In genomic region chr3:128095222-128095703, GRCh38 we compare ENCODE assay signal across 8 cellular contexts. TPM values are rescaled to one million over a fixed set of nuclear protein-coding genes. Genes with fewer than 3 reads are reported as not detected.
A peak's percentile ranks its signal among the peaks of the same experiment; 100 is the strongest.
DNase-seq lines count a peak whose midpoint lies in the region; ATAC-seq and TF ChIP-seq lines count a peak whose summit lies in the region.

No MANE protein-coding gene starts in this region.

- no peaks in the 10 kb centered on the region for H3K27me3 Mint-ChIP-seq in activated CD4-positive, alpha-beta memory T cell treated with anti-CD3 and anti-CD28 coated beads, Interleukin-2, amount 10 ng/mL, durations not matched to agents 7 days and 5 days

- H3K14ac ChIP-seq in mesenchymal stem cell (ENCODE audit: low read length in 2 of 2) = no peak overlapping the region

- DNase-seq in NCI-H526 (lab: John Stamatoyannopoulos, UW) = peak; percentile 54 to 91
- DNase-seq in activated CD4-positive, alpha-beta memory T cell treated with anti-CD3 and anti-CD28 coated beads, Interleukin-2, amount 10 ng/mL, durations not matched to agents 7 days and 5 days = peak; percentile 86
- DNase-seq in effector memory CD4-positive, alpha-beta T cell = peak; percentile 52 to 67 (median 57)
- peak; percentile 80 for DNase-seq in mesenchymal stem cell
- DNase-seq in stimulated activated CD8-positive, alpha-beta memory T cell treated with anti-CD3 and anti-CD28 coated beads, Interleukin-2, amount 100 ng/mL, for 48 hours (ENCODE audit: low read depth in 2 of 2) = peak; percentile 59 to 65

- H3K27ac Mint-ChIP-seq in activated CD4-positive, alpha-beta memory T cell treated with anti-CD3 and anti-CD28 coated beads, Interleukin-2, amount 10 ng/mL, durations not matched to agents 7 days and 5 days = peak overlapping the region; percentile 64

- no peak overlapping the region for H2BK120ac ChIP-seq in mesenchymal stem cell (ENCODE audit: low read depth, low read length)

- no peak overlapping the region for H2AFZ ChIP-seq in ACC112 (ENCODE audit: low read length, unreplicated experiment)
- no peak overlapping the region for H2AFZ ChIP-seq in mesenchymal stem cell (ENCODE audit: low read depth, low read length)

- H2BK5ac ChIP-seq in mesenchymal stem cell (ENCODE audit: low read depth, low read length, poor library complexity, severe bottlenecking) = no peak overlapping the region

- WGBS in mesenchymal stem cell = 73% methylated on average over 6 of the region's 6 CpGs

- no peak overlapping the region for H3K18ac ChIP-seq in mesenchymal stem cell (ENCODE audit: low read depth in 1 of 2, low read length in 2 of 2)

- H3K4me1 ChIP-seq in ACC112 (ENCODE audit: control insufficient read depth, insufficient read depth, low read length, unreplicated experiment) = peaks cover 23% of the 10 kb centered on the region
- no peaks in the 10 kb centered on the region for H3K4me1 ChIP-seq in effector memory CD4-positive, alpha-beta T cell (ENCODE audit: control insufficient read depth, insufficient read depth, low read length, poor library complexity, severe bottlenecking)
- H3K4me1 ChIP-seq in mesenchymal stem cell (ENCODE audit: control insufficient read depth, insufficient read depth, low read depth, low read length) = peaks cover 30% of the 10 kb centered on the region

- POLR2A ChIA-PET in activated CD4-positive, alpha-beta memory T cell treated with anti-CD3 and anti-CD28 coated beads, Interleukin-2, amount 10 ng/mL, durations not matched to agents 7 days and 5 days (lab: Charles Lee) = interaction anchor here (1.9 to 2.5 kb wide), 2 partner anchors 38 to 58 kb away, joined by 5 to 13 read pairs; no protein-coding TSS in a partner anchor

- H3K79me2 ChIP-seq in ACC112 (ENCODE audit: control insufficient read depth, insufficient read depth, low read length, unreplicated experiment) = peaks cover 14% of the 10 kb centered on the region

- H3K23ac ChIP-seq in mesenchymal stem cell (ENCODE audit: low read length in 2 of 2) = no peak overlapping the region

- H3K4me3 Mint-ChIP-seq in activated CD4-positive, alpha-beta memory T cell treated with anti-CD3 and anti-CD28 coated beads, Interleukin-2, amount 10 ng/mL, durations not matched to agents 7 days and 5 days = no peak overlapping the region

- H3K27me3 ChIP-seq in ACC112 (ENCODE audit: insufficient read depth, low read length) = no peaks in the 10 kb centered on the region
- no peaks in the 10 kb centered on the region for H3K27me3 ChIP-seq in effector memory CD4-positive, alpha-beta T cell (replicated peaks; ENCODE audit: control insufficient read depth, insufficient read depth, low read length, poor library complexity, severe bottlenecking)
- H3K27me3 ChIP-seq in mesenchymal stem cell (ENCODE audit: control insufficient read depth in 1 of 2, insufficient read depth in 1 of 2, low read length in 2 of 2) = no peaks in the 10 kb centered on the region

- peaks cover 44% of the 10 kb centered on the region for H3K36me3 Mint-ChIP-seq in activated CD4-positive, alpha-beta memory T cell treated with anti-CD3 and anti-CD28 coated beads, Interleukin-2, amount 10 ng/mL, durations not matched to agents 7 days and 5 days (ENCODE audit: low read depth)

- H3K4me3 ChIP-seq in ACC112 (ENCODE audit: low read depth, low read length) = no peak overlapping the region
- H3K4me3 ChIP-seq in effector memory CD4-positive, alpha-beta T cell (ENCODE audit: insufficient read depth, low read depth, low read length, poor library complexity, severe bottlenecking) = no peak overlapping the region
- H3K4me3 ChIP-seq in mesenchymal stem cell (ENCODE audit: insufficient read depth in 1 of 2, low read depth in 1 of 2, low read length in 2 of 2) = no peak overlapping the region

- no peak overlapping the region for H2BK12ac ChIP-seq in mesenchymal stem cell (ENCODE audit: low read length in 2 of 2)

- H4K8ac ChIP-seq in mesenchymal stem cell (ENCODE audit: low read length) = no peak overlapping the region

- no peak overlapping the region for H3K4ac ChIP-seq in mesenchymal stem cell (ENCODE audit: low read depth in 1 of 2, low read length in 2 of 2)

- no peak overlapping the region for H2BK15ac ChIP-seq in mesenchymal stem cell (ENCODE audit: low read depth, poor library complexity, severe bottlenecking)

- H3K4me1 Mint-ChIP-seq in activated CD4-positive, alpha-beta memory T cell treated with anti-CD3 and anti-CD28 coated beads, Interleukin-2, amount 10 ng/mL, durations not matched to agents 7 days and 5 days = peaks cover 27% of the 10 kb centered on the region

- TF ChIP-seq POLR2A in GM18505 (IDR thresholded peaks at IDR 0.05; ENCODE audit: borderline replicate concordance, extremely low read depth, insufficient read depth, insufficient read length) = no peak

- H3K9me3 Mint-ChIP-seq in activated CD4-positive, alpha-beta memory T cell treated with anti-CD3 and anti-CD28 coated beads, Interleukin-2, amount 10 ng/mL, durations not matched to agents 7 days and 5 days = no peaks in the 10 kb centered on the region

- ATAC-seq in GM18505 (IDR thresholded peaks at IDR 0.05; ENCODE audit: unreplicated experiment) = peak; percentile 69
- peak; percentile 67 for ATAC-seq in HG03159 (IDR thresholded peaks at IDR 0.05; ENCODE audit: unreplicated experiment)

- no peak overlapping the region for H4K91ac ChIP-seq in mesenchymal stem cell (ENCODE audit: low read length)

- H2AK5ac ChIP-seq in mesenchymal stem cell (ENCODE audit: low read length, severe bottlenecking) = no peak overlapping the region

- peak overlapping the region; percentile 53 for H3K9ac ChIP-seq in mesenchymal stem cell (ENCODE audit: low read length)

- H3K27ac ChIP-seq in ACC112 (ENCODE audit: low read depth, low read length) (peak overlapping the region; percentile 33; the same call in 1 of the 2 replicates), mesenchymal stem cell (ENCODE audit: low read length, poor library complexity, severe bottlenecking) (no peak overlapping the region)
- H3K27ac ChIP-seq in effector memory CD4-positive, alpha-beta T cell (ENCODE audit: insufficient read depth, low read length, poor library complexity, severe bottlenecking) = no peak overlapping the region

- H3K79me1 ChIP-seq in mesenchymal stem cell (replicated peaks; ENCODE audit: low read length, poor library complexity, severe bottlenecking) = peaks cover 15% of the 10 kb centered on the region

- no peaks in the 10 kb centered on the region for H3K9me3 ChIP-seq in effector memory CD4-positive, alpha-beta T cell (ENCODE audit: control insufficient read depth, low read length)
- no peaks in the 10 kb centered on the region for H3K9me3 ChIP-seq in mesenchymal stem cell (ENCODE audit: control insufficient read depth, low read length)

- H3K4me2 ChIP-seq in mesenchymal stem cell (ENCODE audit: low read length, poor library complexity, severe bottlenecking) = no peak overlapping the region

- H3K36me3 ChIP-seq in ACC112 (ENCODE audit: insufficient read depth, low read length) (peaks cover 20% of the 10 kb centered on the region; the same call in 1 of the 2 replicates), mesenchymal stem cell (ENCODE audit: control insufficient read depth in 1 of 2, insufficient read depth in 2 of 2, low read depth in 1 of 2, low read length in 2 of 2) (peaks cover 31 to 68% of the 10 kb centered on the region in 2 experiments)
- peaks cover 57% of the 10 kb centered on the region for H3K36me3 ChIP-seq in effector memory CD4-positive, alpha-beta T cell (ENCODE audit: control insufficient read depth, insufficient read depth, low read length)

- CTCF ChIA-PET in activated CD4-positive, alpha-beta memory T cell treated with anti-CD3 and anti-CD28 coated beads, Interleukin-2, amount 10 ng/mL, durations not matched to agents 7 days and 5 days (lab: Charles Lee) = interaction anchor here (0.5 to 10.6 kb wide), 26 partner anchors 9 to 514 kb away, joined by 3 to 144 read pairs (median 5); partner anchors contain the start of gene RUVBL1

RNA-seq across cellular contexts. Expression of gene RUVBL1, which starts 28.3 kb away (rescaled TPM):
- 10 to 100 TPM; 56.3 to 62.3 TPM for total RNA-seq in activated CD4-positive, alpha-beta memory T cell treated with anti-CD3 and anti-CD28 coated beads, Interleukin-2, amount 10 ng/mL, durations not matched to agents 7 days and 5 days
- polyA plus RNA-seq in mesenchymal stem cell (2013, experiment 1 of 2) = 22.4 TPM
- 22.3 TPM for polyA plus RNA-seq in mesenchymal stem cell (2013, experiment 2 of 2)

RNA-seq across cellular contexts. Expression of gene SEC61A1, which starts 43.0 kb away (rescaled TPM):
- 100 to 1,000 TPM; 194 to 203 TPM for total RNA-seq in activated CD4-positive, alpha-beta memory T cell treated with anti-CD3 and anti-CD28 coated beads, Interleukin-2, amount 10 ng/mL, durations not matched to agents 7 days and 5 days
- polyA plus RNA-seq in mesenchymal stem cell (2013, experiment 1 of 2) = 327 TPM
- polyA plus RNA-seq in mesenchymal stem cell (2013, experiment 2 of 2) = 323 TPM

RNA-seq across cellular contexts. Expression of gene EEFSEC, which starts 58.0 kb away (rescaled TPM):
- 10 to 100 TPM; 14.5 to 15.0 TPM for total RNA-seq in activated CD4-positive, alpha-beta memory T cell treated with anti-CD3 and anti-CD28 coated beads, Interleukin-2, amount 10 ng/mL, durations not matched to agents 7 days and 5 days
- 5.1 TPM for polyA plus RNA-seq in mesenchymal stem cell (2013, experiment 1 of 2)
- 5.3 TPM for polyA plus RNA-seq in mesenchymal stem cell (2013, experiment 2 of 2)
